In the genomic region with DNA sequence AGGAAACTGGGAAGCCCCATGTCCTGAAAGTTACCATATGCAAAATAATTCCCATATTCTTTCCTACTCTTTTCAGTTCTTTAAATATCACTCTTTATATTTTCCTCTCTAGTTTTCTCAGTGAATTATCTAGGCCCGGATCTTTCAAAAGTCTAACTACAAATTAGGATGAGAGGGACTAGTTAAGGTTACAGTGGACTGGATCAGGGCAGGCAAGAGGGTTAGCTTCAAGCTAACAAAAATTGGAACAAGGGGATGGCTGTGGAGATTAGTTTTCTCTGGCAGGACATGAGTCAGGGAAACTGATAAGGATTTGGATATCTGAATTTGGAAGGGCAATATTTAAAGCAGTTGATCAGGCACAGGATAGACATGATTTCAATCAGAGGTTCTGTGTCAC, we compare ENCODE assay signal across 27 cellular contexts.
"Had no signal": no experiment of that assay in that cellular context is flagged by ENCODE, and none has a peak within 500 bp of the region (broad histone marks: within the 10 kb centered on the region; RNA-seq: fewer than 3 reads in every experiment).

No MANE protein-coding gene starts in this region.

- H3K27me3 ChIP-seq: stomach, suprapubic skin, testis, thyroid gland, tibial artery, tibial nerve, upper lobe of left lung, upper lobe of right lung, uterus, vagina had no signal

- H3K36me3 ChIP-seq: stomach, suprapubic skin, thoracic aorta, thyroid gland, tibial artery, tibial nerve, transverse colon, upper lobe of left lung, upper lobe of right lung, uterus, vagina had no signal

- H3K27ac ChIP-seq: stomach, suprapubic skin, testis, thoracic aorta, thyroid gland, tibial artery, tibial nerve, transverse colon, upper lobe of left lung, upper lobe of right lung, uterus, vagina had no signal

- H3K4me3 ChIP-seq: stomach, suprapubic skin, testis, thoracic aorta, thyroid gland, tibial artery, tibial nerve, transverse colon, upper lobe of left lung, upper lobe of right lung, uterus, vagina had no signal

- H3K4me1 ChIP-seq: stomach, suprapubic skin, testis, thyroid gland, tibial artery, tibial nerve, transverse colon, upper lobe of left lung, upper lobe of right lung, uterus, vagina had no signal

- FAIRE-seq: urothelium cell line had no signal

- DNase-seq: stimulated activated CD4-positive, alpha-beta T cell treated with anti-CD3 and anti-CD28 coated beads, Interleukin-2, amount 100 ng/mL, for 48 hours; stimulated activated CD4-positive, alpha-beta T cell treated with anti-CD3 and anti-CD28 coated beads, Interleukin-4, amount 100 ng/mL, for 1 hour; stimulated activated CD4-positive, alpha-beta T cell treated with anti-CD3 and anti-CD28 coated beads, Interleukin-4, amount 100 ng/mL, for 24 hours; stimulated activated CD4-positive, alpha-beta T cell treated with anti-CD3 and anti-CD28 coated beads, Interleukin-4, amount 100 ng/mL, for 4 hours; stimulated activated CD8-positive, alpha-beta memory T cell treated with anti-CD3 and anti-CD28 coated beads, Interleukin-4, amount 100 ng/mL, for 48 hours; stimulated activated naive B cell treated with anti-CD40 and anti-IgM and Interleukin-4, amounts not matched to agents 10 μg/mL and 1 μg/mL and 100 μg/mL, for 72 hours; stimulated activated naive CD4-positive, alpha-beta T cell; stimulated activated naive CD4-positive, alpha-beta T cell treated with Interleukin-2 at 50 U/mL for 16 hours; stimulated activated naive CD8-positive, alpha-beta T cell treated with anti-CD3 and anti-CD28 coated beads, Interleukin-15, amount 100 ng/mL, for 72 hours; stimulated activated naive CD8-positive, alpha-beta T cell treated with anti-CD3 and anti-CD28 coated beads, Interleukin-15, Interleukin-2, amounts not matched to agents 100 U/mL and 50 U/mL, for 24 hours; stomach; substantia nigra; testis; thyroid gland; tibial artery; transverse colon; trophoblast cell; upper lobe of left lung; upper lobe of right lung; uterus had no signal

- H3K9me3 ChIP-seq: stomach, suprapubic skin, testis, thoracic aorta, thyroid gland, tibial artery, tibial nerve, transverse colon, upper lobe of left lung, upper lobe of right lung, uterus, vagina had no signal

- ATAC-seq: stimulated activated effector memory CD8-positive, alpha-beta T cell treated with anti-CD3 and anti-CD28 coated beads, Interleukin-12 subunit alpha, Interleukin-12 subunit beta, amount 100 ng/mL, for 72 hours; stimulated activated memory B cell treated with anti-CD40 and anti-IgM and Interleukin-4, amounts not matched to agents 10 μg/mL and 1 μg/mL and 100 μg/mL, for 72 hours; stimulated activated naive B cell treated with anti-CD40 and anti-IgM and Interleukin-4, amounts not matched to agents 10 μg/mL and 1 μg/mL and 100 μg/mL, for 72 hours; stimulated activated naive CD8-positive, alpha-beta T cell treated with anti-CD3 and anti-CD28 coated beads, Interleukin-15, amount 100 ng/mL, for 72 hours; stimulated activated naive CD8-positive, alpha-beta T cell treated with anti-CD3 and anti-CD28 coated beads, Interleukin-15, Interleukin-2, amounts not matched to agents 100 U/mL and 50 U/mL, for 24 hours; upper lobe of right lung had no signal
